ENCODE assay signal across 1 cellular context in the genomic region with DNA sequence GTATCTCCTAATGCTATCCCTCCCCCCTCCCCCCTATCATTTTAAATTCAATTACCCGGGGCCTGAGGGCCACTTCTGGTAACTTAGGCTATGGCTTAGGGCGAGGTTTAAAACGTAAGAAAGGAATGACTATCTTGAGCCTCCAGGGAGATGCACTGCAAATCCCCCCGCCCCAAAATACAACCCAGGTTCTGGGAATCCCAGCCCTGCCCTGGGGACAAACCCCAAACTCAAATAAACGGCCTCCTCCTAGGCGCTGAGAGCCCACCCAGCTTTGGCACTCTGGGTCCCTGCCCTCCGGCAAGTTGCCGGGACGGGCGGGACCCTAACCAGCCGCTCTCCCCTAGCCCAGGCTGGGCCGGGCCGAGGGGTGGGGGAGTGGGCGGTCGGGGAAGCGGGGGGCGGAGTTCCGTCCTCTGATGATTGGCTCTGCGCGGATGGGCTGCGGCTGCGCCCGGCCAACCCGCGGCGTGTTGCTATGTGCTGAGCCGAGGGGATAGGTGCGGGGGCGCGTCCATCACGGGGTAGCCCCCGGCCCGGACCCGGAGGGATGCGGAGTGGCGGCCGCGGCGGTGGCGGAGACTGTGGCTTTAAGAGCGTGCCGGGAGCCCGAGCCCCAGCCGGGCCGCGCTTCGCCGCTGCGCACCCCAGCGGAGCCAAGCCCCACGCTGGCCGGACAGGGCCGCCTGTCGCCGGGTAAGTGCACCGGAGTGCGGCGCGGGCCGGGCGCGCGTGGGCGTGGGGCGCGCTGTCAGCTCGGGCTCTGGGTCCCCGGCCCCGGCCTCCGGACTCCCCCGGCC.
TF ChIP-seq lines count a peak whose summit lies in the region.

A gene with protein sequence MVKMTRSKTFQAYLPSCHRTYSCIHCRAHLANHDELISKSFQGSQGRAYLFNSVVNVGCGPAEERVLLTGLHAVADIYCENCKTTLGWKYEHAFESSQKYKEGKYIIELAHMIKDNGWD (plus strand): TSS at position 527 of the 800 bp plus-strand sequence. CDS start 21,755 bp downstream, outside the sequence.

TF ChIP-seq in HepG2, 621 proteins besides CTCF, POLR2A, EP300 and RAD21 (continued from another document and continues in another):
- TF ChIP-seq, protein P1, sequence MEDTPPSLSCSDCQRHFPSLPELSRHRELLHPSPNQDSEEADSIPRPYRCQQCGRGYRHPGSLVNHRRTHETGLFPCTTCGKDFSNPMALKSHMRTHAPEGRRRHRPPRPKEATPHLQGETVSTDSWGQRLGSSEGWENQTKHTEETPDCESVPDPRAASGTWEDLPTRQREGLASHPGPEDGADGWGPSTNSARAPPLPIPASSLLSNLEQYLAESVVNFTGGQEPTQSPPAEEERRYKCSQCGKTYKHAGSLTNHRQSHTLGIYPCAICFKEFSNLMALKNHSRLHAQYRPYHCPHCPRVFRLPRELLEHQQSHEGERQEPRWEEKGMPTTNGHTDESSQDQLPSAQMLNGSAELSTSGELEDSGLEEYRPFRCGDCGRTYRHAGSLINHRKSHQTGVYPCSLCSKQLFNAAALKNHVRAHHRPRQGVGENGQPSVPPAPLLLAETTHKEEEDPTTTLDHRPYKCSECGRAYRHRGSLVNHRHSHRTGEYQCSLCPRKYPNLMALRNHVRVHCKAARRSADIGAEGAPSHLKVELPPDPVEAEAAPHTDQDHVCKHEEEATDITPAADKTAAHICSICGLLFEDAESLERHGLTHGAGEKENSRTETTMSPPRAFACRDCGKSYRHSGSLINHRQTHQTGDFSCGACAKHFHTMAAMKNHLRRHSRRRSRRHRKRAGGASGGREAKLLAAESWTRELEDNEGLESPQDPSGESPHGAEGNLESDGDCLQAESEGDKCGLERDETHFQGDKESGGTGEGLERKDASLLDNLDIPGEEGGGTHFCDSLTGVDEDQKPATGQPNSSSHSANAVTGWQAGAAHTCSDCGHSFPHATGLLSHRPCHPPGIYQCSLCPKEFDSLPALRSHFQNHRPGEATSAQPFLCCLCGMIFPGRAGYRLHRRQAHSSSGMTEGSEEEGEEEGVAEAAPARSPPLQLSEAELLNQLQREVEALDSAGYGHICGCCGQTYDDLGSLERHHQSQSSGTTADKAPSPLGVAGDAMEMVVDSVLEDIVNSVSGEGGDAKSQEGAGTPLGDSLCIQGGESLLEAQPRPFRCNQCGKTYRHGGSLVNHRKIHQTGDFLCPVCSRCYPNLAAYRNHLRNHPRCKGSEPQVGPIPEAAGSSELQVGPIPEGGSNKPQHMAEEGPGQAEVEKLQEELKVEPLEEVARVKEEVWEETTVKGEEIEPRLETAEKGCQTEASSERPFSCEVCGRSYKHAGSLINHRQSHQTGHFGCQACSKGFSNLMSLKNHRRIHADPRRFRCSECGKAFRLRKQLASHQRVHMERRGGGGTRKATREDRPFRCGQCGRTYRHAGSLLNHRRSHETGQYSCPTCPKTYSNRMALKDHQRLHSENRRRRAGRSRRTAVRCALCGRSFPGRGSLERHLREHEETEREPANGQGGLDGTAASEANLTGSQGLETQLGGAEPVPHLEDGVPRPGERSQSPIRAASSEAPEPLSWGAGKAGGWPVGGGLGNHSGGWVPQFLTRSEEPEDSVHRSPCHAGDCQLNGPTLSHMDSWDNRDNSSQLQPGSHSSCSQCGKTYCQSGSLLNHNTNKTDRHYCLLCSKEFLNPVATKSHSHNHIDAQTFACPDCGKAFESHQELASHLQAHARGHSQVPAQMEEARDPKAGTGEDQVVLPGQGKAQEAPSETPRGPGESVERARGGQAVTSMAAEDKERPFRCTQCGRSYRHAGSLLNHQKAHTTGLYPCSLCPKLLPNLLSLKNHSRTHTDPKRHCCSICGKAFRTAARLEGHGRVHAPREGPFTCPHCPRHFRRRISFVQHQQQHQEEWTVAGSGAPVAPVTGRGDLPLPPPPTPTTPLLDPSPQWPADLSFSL (CRISPR knock-in tag; IDR thresholded peaks at IDR 0.05) = no peak
- TF ChIP-seq TEAD2 (CRISPR knock-in tag; IDR thresholded peaks at IDR 0.05) = no peak
- TF ChIP-seq, protein P2, sequence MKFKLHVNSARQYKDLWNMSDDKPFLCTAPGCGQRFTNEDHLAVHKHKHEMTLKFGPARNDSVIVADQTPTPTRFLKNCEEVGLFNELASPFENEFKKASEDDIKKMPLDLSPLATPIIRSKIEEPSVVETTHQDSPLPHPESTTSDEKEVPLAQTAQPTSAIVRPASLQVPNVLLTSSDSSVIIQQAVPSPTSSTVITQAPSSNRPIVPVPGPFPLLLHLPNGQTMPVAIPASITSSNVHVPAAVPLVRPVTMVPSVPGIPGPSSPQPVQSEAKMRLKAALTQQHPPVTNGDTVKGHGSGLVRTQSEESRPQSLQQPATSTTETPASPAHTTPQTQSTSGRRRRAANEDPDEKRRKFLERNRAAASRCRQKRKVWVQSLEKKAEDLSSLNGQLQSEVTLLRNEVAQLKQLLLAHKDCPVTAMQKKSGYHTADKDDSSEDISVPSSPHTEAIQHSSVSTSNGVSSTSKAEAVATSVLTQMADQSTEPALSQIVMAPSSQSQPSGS (CRISPR knock-in tag; IDR thresholded peaks at IDR 0.05) = no peak
- no peak for TF ChIP-seq ZNF614 (CRISPR knock-in tag; IDR thresholded peaks at IDR 0.05; ENCODE audit: borderline replicate concordance)
- TF ChIP-seq, protein P3, sequence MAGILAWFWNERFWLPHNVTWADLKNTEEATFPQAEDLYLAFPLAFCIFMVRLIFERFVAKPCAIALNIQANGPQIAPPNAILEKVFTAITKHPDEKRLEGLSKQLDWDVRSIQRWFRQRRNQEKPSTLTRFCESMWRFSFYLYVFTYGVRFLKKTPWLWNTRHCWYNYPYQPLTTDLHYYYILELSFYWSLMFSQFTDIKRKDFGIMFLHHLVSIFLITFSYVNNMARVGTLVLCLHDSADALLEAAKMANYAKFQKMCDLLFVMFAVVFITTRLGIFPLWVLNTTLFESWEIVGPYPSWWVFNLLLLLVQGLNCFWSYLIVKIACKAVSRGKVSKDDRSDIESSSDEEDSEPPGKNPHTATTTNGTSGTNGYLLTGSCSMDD (CRISPR knock-in tag; IDR thresholded peaks at IDR 0.05) = no peak
- no peak for TF ChIP-seq SMAD1 (CRISPR knock-in tag; IDR thresholded peaks at IDR 0.05; ENCODE audit: borderline replicate concordance, low read depth)
- peak; percentile 86; the same call in 1 of the 2 replicates for TF ChIP-seq PBX3 (CRISPR knock-in tag; IDR thresholded peaks at IDR 0.05; ENCODE audit: borderline replicate concordance)
- TF ChIP-seq HNRNPH1 (optimal IDR thresholded peaks at IDR 0.05; ENCODE audit: low read depth, low read length) = no peak
- TF ChIP-seq RNF2 (conservative IDR thresholded peaks at IDR 0.05; ENCODE audit: low read depth) = 0 out of 2 replicates have a peak, but pooled peaks have one; percentile 28
- TF ChIP-seq, protein P4, sequence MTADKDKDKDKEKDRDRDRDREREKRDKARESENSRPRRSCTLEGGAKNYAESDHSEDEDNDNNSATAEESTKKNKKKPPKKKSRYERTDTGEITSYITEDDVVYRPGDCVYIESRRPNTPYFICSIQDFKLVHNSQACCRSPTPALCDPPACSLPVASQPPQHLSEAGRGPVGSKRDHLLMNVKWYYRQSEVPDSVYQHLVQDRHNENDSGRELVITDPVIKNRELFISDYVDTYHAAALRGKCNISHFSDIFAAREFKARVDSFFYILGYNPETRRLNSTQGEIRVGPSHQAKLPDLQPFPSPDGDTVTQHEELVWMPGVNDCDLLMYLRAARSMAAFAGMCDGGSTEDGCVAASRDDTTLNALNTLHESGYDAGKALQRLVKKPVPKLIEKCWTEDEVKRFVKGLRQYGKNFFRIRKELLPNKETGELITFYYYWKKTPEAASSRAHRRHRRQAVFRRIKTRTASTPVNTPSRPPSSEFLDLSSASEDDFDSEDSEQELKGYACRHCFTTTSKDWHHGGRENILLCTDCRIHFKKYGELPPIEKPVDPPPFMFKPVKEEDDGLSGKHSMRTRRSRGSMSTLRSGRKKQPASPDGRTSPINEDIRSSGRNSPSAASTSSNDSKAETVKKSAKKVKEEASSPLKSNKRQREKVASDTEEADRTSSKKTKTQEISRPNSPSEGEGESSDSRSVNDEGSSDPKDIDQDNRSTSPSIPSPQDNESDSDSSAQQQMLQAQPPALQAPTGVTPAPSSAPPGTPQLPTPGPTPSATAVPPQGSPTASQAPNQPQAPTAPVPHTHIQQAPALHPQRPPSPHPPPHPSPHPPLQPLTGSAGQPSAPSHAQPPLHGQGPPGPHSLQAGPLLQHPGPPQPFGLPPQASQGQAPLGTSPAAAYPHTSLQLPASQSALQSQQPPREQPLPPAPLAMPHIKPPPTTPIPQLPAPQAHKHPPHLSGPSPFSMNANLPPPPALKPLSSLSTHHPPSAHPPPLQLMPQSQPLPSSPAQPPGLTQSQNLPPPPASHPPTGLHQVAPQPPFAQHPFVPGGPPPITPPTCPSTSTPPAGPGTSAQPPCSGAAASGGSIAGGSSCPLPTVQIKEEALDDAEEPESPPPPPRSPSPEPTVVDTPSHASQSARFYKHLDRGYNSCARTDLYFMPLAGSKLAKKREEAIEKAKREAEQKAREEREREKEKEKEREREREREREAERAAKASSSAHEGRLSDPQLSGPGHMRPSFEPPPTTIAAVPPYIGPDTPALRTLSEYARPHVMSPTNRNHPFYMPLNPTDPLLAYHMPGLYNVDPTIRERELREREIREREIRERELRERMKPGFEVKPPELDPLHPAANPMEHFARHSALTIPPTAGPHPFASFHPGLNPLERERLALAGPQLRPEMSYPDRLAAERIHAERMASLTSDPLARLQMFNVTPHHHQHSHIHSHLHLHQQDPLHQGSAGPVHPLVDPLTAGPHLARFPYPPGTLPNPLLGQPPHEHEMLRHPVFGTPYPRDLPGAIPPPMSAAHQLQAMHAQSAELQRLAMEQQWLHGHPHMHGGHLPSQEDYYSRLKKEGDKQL (CRISPR knock-in tag; IDR thresholded peaks at IDR 0.05; ENCODE audit: low read depth) = no peak
- TF ChIP-seq, protein P5, sequence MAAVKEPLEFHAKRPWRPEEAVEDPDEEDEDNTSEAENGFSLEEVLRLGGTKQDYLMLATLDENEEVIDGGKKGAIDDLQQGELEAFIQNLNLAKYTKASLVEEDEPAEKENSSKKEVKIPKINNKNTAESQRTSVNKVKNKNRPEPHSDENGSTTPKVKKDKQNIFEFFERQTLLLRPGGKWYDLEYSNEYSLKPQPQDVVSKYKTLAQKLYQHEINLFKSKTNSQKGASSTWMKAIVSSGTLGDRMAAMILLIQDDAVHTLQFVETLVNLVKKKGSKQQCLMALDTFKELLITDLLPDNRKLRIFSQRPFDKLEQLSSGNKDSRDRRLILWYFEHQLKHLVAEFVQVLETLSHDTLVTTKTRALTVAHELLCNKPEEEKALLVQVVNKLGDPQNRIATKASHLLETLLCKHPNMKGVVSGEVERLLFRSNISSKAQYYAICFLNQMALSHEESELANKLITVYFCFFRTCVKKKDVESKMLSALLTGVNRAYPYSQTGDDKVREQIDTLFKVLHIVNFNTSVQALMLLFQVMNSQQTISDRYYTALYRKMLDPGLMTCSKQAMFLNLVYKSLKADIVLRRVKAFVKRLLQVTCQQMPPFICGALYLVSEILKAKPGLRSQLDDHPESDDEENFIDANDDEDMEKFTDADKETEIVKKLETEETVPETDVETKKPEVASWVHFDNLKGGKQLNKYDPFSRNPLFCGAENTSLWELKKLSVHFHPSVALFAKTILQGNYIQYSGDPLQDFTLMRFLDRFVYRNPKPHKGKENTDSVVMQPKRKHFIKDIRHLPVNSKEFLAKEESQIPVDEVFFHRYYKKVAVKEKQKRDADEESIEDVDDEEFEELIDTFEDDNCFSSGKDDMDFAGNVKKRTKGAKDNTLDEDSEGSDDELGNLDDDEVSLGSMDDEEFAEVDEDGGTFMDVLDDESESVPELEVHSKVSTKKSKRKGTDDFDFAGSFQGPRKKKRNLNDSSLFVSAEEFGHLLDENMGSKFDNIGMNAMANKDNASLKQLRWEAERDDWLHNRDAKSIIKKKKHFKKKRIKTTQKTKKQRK (IDR thresholded peaks at IDR 0.05; ENCODE audit: low read length) = no peak
- TF ChIP-seq ZBTB20 (CRISPR knock-in tag; IDR thresholded peaks at IDR 0.05; ENCODE audit: borderline replicate concordance, low read depth) = no peak
- no peak for TF ChIP-seq NR2F2 (IDR thresholded peaks at IDR 0.05; ENCODE audit: borderline replicate concordance, low read depth)
- no peak; the same call in 1 of the 2 replicates for TF ChIP-seq ZNF790 (CRISPR knock-in tag; IDR thresholded peaks at IDR 0.05; ENCODE audit: borderline replicate concordance)
- TF ChIP-seq ELF3 (CRISPR knock-in tag; IDR thresholded peaks at IDR 0.05) = 0 out of 2 replicates have a peak, but pooled peaks have one; percentile 14
- TF ChIP-seq RBM22 (optimal IDR thresholded peaks at IDR 0.05; ENCODE audit: low read length) = no peak
- no peak for TF ChIP-seq ONECUT2 (CRISPR knock-in tag; IDR thresholded peaks at IDR 0.05)
- peak; percentile 83; the same call in 1 of the 2 replicates for TF ChIP-seq KLF11 (CRISPR knock-in tag; IDR thresholded peaks at IDR 0.05)
- no peak for TF ChIP-seq TCF7 (IDR thresholded peaks at IDR 0.05; ENCODE audit: low read depth)
- no peak; the same call in 1 of the 2 replicates for TF ChIP-seq ZNF616 (CRISPR knock-in tag; IDR thresholded peaks at IDR 0.05; ENCODE audit: low read depth)
- no peak for TF ChIP-seq NFRKB (IDR thresholded peaks at IDR 0.05)
- no peak for TF ChIP-seq ETV6 (CRISPR knock-in tag; conservative IDR thresholded peaks at IDR 0.05)
- no peak for TF ChIP-seq HMGXB3 (CRISPR knock-in tag; IDR thresholded peaks at IDR 0.05; ENCODE audit: borderline replicate concordance)
- no peak for TF ChIP-seq ZNF30 (CRISPR knock-in tag; IDR thresholded peaks at IDR 0.05)
